Comparison of ENCODE assay signal across 8 cellular contexts in genomic region chrX:54807524-54808108, GRCh38. TPM values are rescaled to one million over a fixed set of nuclear protein-coding genes. Genes with fewer than 3 reads are reported as not detected.
A peak's percentile ranks its signal among the peaks of the same experiment; 100 is the strongest.
DNase-seq lines count a peak whose midpoint lies in the region; ATAC-seq, FAIRE-seq and TF ChIP-seq lines count a peak whose summit lies in the region.

A gene with protein sequence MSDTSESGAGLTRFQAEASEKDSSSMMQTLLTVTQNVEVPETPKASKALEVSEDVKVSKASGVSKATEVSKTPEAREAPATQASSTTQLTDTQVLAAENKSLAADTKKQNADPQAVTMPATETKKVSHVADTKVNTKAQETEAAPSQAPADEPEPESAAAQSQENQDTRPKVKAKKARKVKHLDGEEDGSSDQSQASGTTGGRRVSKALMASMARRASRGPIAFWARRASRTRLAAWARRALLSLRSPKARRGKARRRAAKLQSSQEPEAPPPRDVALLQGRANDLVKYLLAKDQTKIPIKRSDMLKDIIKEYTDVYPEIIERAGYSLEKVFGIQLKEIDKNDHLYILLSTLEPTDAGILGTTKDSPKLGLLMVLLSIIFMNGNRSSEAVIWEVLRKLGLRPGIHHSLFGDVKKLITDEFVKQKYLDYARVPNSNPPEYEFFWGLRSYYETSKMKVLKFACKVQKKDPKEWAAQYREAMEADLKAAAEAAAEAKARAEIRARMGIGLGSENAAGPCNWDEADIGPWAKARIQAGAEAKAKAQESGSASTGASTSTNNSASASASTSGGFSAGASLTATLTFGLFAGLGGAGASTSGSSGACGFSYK (plus strand): TSS chrX:54807745. CDS start chrX:54809332, 1,587 bp downstream.

- H3K4me1 ChIP-seq in PC-9 (replicated peaks; ENCODE audit: insufficient read depth) (peaks cover 8% of the 10 kb centered on the region; the same call in 1 of the 2 replicates), gastroesophageal sphincter (peaks cover 0 to 29% (median 5%) of the 10 kb centered on the region in 3 donors), upper lobe of right lung (no peaks in the 10 kb centered on the region)

- ATAC-seq in gastroesophageal sphincter (peak; percentile 48), upper lobe of right lung (peak; percentile 68), GM18517 (IDR thresholded peaks at IDR 0.05; ENCODE audit: unreplicated experiment) (no peak), GM19395 (IDR thresholded peaks at IDR 0.05; ENCODE audit: unreplicated experiment) (no peak)

- H2AFZ ChIP-seq in PC-9: peak within 1 kb of the TSS; percentile 90
- H2AFZ ChIP-seq in neural cell (ENCODE audit: low read depth, low read length): peak within 1 kb of the TSS; percentile 56

- H3K27me3 Mint-ChIP-seq in activated naive CD8-positive, alpha-beta T cell: no peaks in the 10 kb centered on the region

- H3K4me2 ChIP-seq in PC-9 (peak within 1 kb of the TSS; percentile 78), neural cell (ENCODE audit: low read length) (no peak within 1 kb of the TSS)

- H3K9me2 ChIP-seq in PC-9 (ENCODE audit: insufficient read depth) (no peaks in the 10 kb centered on the region), neural cell (ENCODE audit: insufficient read depth, low read length) (no peaks in the 10 kb centered on the region)

- no peaks in the 10 kb centered on the region for H3K9me3 Mint-ChIP-seq in activated naive CD8-positive, alpha-beta T cell (ENCODE audit: low read depth)

- peak within 1 kb of the TSS; percentile 97 for H3K9ac ChIP-seq in neural cell (ENCODE audit: low read length)

- H3K36me3 ChIP-seq in PC-9 (ENCODE audit: low read depth): no peaks in the 10 kb centered on the region
- H3K36me3 ChIP-seq in gastroesophageal sphincter: peaks cover 0 to 31% of the 10 kb centered on the region in 2 donors
- H3K36me3 ChIP-seq in neural cell (ENCODE audit: insufficient read depth, low read length): no peaks in the 10 kb centered on the region
- peaks cover 26% of the 10 kb centered on the region for H3K36me3 ChIP-seq in upper lobe of right lung

- H3K4me3 ChIP-seq in PC-9 (peak within 1 kb of the TSS; percentile 86), gastroesophageal sphincter (peak within 1 kb of the TSS; percentile 72 to 100), neural cell (ENCODE audit: low read length) (peak within 1 kb of the TSS; percentile 79), upper lobe of right lung (peak within 1 kb of the TSS; percentile 73)

- H3K9me3 ChIP-seq in PC-9 (ENCODE audit: insufficient read depth, low read depth): no peaks in the 10 kb centered on the region
- H3K9me3 ChIP-seq in gastroesophageal sphincter: no peaks in the 10 kb centered on the region
- H3K9me3 ChIP-seq in neural cell (ENCODE audit: low read length): no peaks in the 10 kb centered on the region
- no peaks in the 10 kb centered on the region for H3K9me3 ChIP-seq in upper lobe of right lung

- intact Hi-C loops in PC-9 (cut with micrococcal nuclease; ENCODE audit: unreplicated experiment): loop anchor here (1.0 to 5.0 kb wide), 2 partner anchors 168 to 195 kb away; partner anchors contain the start of gene APEX2
- intact Hi-C loops in upper lobe of right lung (cut with DNase I): no loop called here

- WGBS in gastroesophageal sphincter (ENCODE audit: low coverage in 1 of 2), 2 donors: 1 to 24% methylated on average over 2 to 11 of the region's 17 CpGs

- H3K27ac ChIP-seq in PC-9 (no peak within 1 kb of the TSS), gastroesophageal sphincter (peak within 1 kb of the TSS; percentile 85 to 96 (median 92)), neural cell (ENCODE audit: low read length) (peak within 1 kb of the TSS; percentile 99), upper lobe of right lung (peak within 1 kb of the TSS; percentile 77)

- FAIRE-seq in GM19239 (lab: Jason Lieb, UNC): peak; percentile 81

- BruUV-seq in PC-9 (replicated peaks; lab: Mats Ljungman, UMichigan): no TSS peak

- CTCF ChIA-PET in PC-9 (lab: Charles Lee): interaction anchor here (0.6 kb wide), 2 partner anchors 10 to 281 kb away, joined by 3 to 4 read pairs; no protein-coding TSS in a partner anchor

- H3K79me2 ChIP-seq in PC-9 (ENCODE audit: low read depth) (peaks cover 17% of the 10 kb centered on the region), neural cell (replicated peaks; ENCODE audit: insufficient read depth, low read length) (peaks cover 17% of the 10 kb centered on the region)

- POLR2A ChIA-PET in PC-9 (lab: Charles Lee; ENCODE audit: unreplicated experiment): interaction anchor here (0.7 kb wide), 1 partner anchor 8 kb away, joined by 3 read pairs; no protein-coding TSS in a partner anchor

- TF ChIP-seq CTCF in PC-9 (conservative IDR thresholded peaks at IDR 0.05): no peak
- no peak for TF ChIP-seq CTCF in gastroesophageal sphincter (IDR thresholded peaks at IDR 0.05)
- TF ChIP-seq CTCF in neural cell (IDR thresholded peaks at IDR 0.05; ENCODE audit: poor library complexity, severe bottlenecking): no peak
- no peak for TF ChIP-seq CTCF in upper lobe of right lung (IDR thresholded peaks at IDR 0.05)

- DNase-seq in GM19239 (ENCODE audit: insufficient read length, low spot score) (no peak), PC-9 (peak in 1 of 2 experiments; percentile 7), upper lobe of right lung (peak; percentile 64)

- peak within 1 kb of the TSS; percentile 95 for H3K4me3 Mint-ChIP-seq in activated naive CD8-positive, alpha-beta T cell

- H3K36me3 Mint-ChIP-seq in activated naive CD8-positive, alpha-beta T cell: no peaks in the 10 kb centered on the region

- H4K20me1 ChIP-seq in PC-9 (ENCODE audit: insufficient read depth): no peaks in the 10 kb centered on the region
- H4K20me1 ChIP-seq in neural cell (ENCODE audit: insufficient read depth): no peaks in the 10 kb centered on the region

- TF ChIP-seq EP300 in gastroesophageal sphincter (IDR thresholded peaks at IDR 0.05) (no peak), neural cell (conservative IDR thresholded peaks at IDR 0.05; ENCODE audit: poor library complexity, severe bottlenecking) (no peak)

- peak within 1 kb of the TSS; percentile 91 for H3K27ac Mint-ChIP-seq in activated naive CD8-positive, alpha-beta T cell

- TF ChIP-seq POLR2A in gastroesophageal sphincter (IDR thresholded peaks at IDR 0.05): no peak

- H3K4me1 Mint-ChIP-seq in activated naive CD8-positive, alpha-beta T cell (ENCODE audit: low read depth): peaks cover 16% of the 10 kb centered on the region

- peak; percentile 32 for TF ChIP-seq RAD21 in neural cell (conservative IDR thresholded peaks at IDR 0.05)

- H3K27me3 ChIP-seq in PC-9 (ENCODE audit: insufficient read depth, low read depth) (peaks cover 9% of the 10 kb centered on the region; the same call in 1 of the 2 replicates), gastroesophageal sphincter (no peaks in the 10 kb centered on the region), neural cell (ENCODE audit: insufficient read depth, low read depth, low read length) (no peaks in the 10 kb centered on the region), upper lobe of right lung (no peaks in the 10 kb centered on the region)

- H3F3A ChIP-seq in PC-9 (ENCODE audit: insufficient read depth, low read depth) (no peaks in the 10 kb centered on the region), neural cell (ENCODE audit: insufficient read depth, low read length, poor library complexity, severe bottlenecking) (no peaks in the 10 kb centered on the region)

TF ChIP-seq in neural cell, 6 proteins besides CTCF, POLR2A, EP300 and RAD21:
- TF ChIP-seq POLR2AphosphoS5 (IDR thresholded peaks at IDR 0.05) (peak; percentile 72), TAF1 (IDR thresholded peaks at IDR 0.05; ENCODE audit: low read depth) (peak; percentile 36), MXI1 (conservative IDR thresholded peaks at IDR 0.05; ENCODE audit: poor library complexity, severe bottlenecking) (no peak)

RNA-seq across cellular contexts. Expression of the gene that starts here (rescaled TPM):
- total RNA-seq in PC-9 (2021) (108 and 137 TPM in 2 replicates), gastroesophageal sphincter (100 to 1,000 TPM; 145 to 197 (median 178) TPM), upper lobe of right lung (98.4 TPM)
- 982 and 1,118 TPM in 2 replicates for polyA plus RNA-seq in neural cell
- polyA minus RNA-seq in neural cell: 506 and 539 TPM in 2 replicates

Comparison
In these comparisons a context has a peak if more than half of its experiments do, and no peak if none do; other contexts are left out.
1. ATAC-seq: peak in gastroesophageal sphincter (single experiment) and upper lobe of right lung (single experiment); none in GM18517 (single experiment) and GM19395 (single experiment).
2. Peak in every context shown above with its lines, with median percentiles within 50 percentile points of each other: H3K4me3 ChIP-seq.